ENCODE assay signal across 17 cellular contexts in genomic region chr17:51231999-51232398, GRCh38.
"Had no signal": no experiment of that assay in that cellular context is flagged by ENCODE, and none has a peak within 500 bp of the region (broad histone marks: within the 10 kb centered on the region; RNA-seq: fewer than 3 reads in every experiment).

No MANE protein-coding gene starts in this region.

- ATAC-seq: activated T-cell treated with anti-CD3 and anti-CD28 coated beads, Interleukin-2, amount 50 U/mL, for 4 hours had no signal

- H3K4me1 Mint-ChIP-seq: mesothelial cell of epicardium, neural crest cell had no signal

- H3K9me3 ChIP-seq: adrenal gland, colonic mucosa, esophagus muscularis mucosa, ovary, transverse colon had no signal

- H3K4me1 ChIP-seq: colonic mucosa, transverse colon had no signal

- H3K9me3 Mint-ChIP-seq: activated CD4-positive, alpha-beta memory T cell treated with anti-CD3 and anti-CD28 coated beads, Interleukin-2, amount 10 ng/mL, durations not matched to agents 7 days and 5 days; activated naive CD4-positive, alpha-beta T cell treated with anti-CD3 and anti-CD28 coated beads, Interleukin-2, amount 50 U/mL, for 24 hours; activated T-cell treated with anti-CD3 and anti-CD28 coated beads, Interleukin-2, amount 50 U/mL, for 4 hours; neural crest cell had no signal

- H3K4me3 Mint-ChIP-seq: activated CD4-positive, alpha-beta memory T cell treated with anti-CD3 and anti-CD28 coated beads, Interleukin-2, amount 10 ng/mL, durations not matched to agents 7 days and 5 days; activated naive CD4-positive, alpha-beta T cell treated with anti-CD3 and anti-CD28 coated beads, Interleukin-2, amount 50 U/mL, for 24 hours; activated T-cell treated with anti-CD3 and anti-CD28 coated beads, Interleukin-2, amount 50 U/mL, for 4 hours; mesothelial cell of epicardium; neural crest cell had no signal

- H3K27me3 Mint-ChIP-seq: activated CD4-positive, alpha-beta memory T cell treated with anti-CD3 and anti-CD28 coated beads, Interleukin-2, amount 10 ng/mL, durations not matched to agents 7 days and 5 days; activated naive CD4-positive, alpha-beta T cell treated with anti-CD3 and anti-CD28 coated beads, Interleukin-2, amount 50 U/mL, for 24 hours had no signal

- H3K27me3 ChIP-seq: adrenal gland, colonic mucosa, esophagus muscularis mucosa, ovary, transverse colon had no signal

- DNase-seq: activated CD4-positive, alpha-beta memory T cell treated with anti-CD3 and anti-CD28 coated beads, Interleukin-2, amount 10 ng/mL, durations not matched to agents 7 days and 5 days; activated effector memory CD4-positive, alpha-beta T cell treated with anti-CD3 and anti-CD28 coated beads, Interleukin-2, amount 50 U/mL, for 16 hours; activated T-cell treated with anti-CD3 and anti-CD28 coated beads, Interleukin-2, amount 50 U/mL, for 4 hours; adrenal gland; colonic mucosa; glutamatergic neuron; hypothalamus; ovary; stimulated activated CD4-positive, alpha-beta T cell treated with anti-CD3 and anti-CD28 coated beads, Interleukin-2, amount 100 ng/mL, for 48 hours; stimulated activated naive CD4-positive, alpha-beta T cell; T-helper 9 cell; transverse colon had no signal

- H3K4me3 ChIP-seq: adrenal gland, colonic mucosa, esophagus muscularis mucosa, lung, ovary, transverse colon had no signal

- H3K36me3 ChIP-seq: adrenal gland, colonic mucosa, esophagus muscularis mucosa, ovary had no signal

- H3K27ac ChIP-seq: adrenal gland, colonic mucosa, esophagus muscularis mucosa, ovary, transverse colon had no signal

- H3K27ac Mint-ChIP-seq: activated CD4-positive, alpha-beta memory T cell treated with anti-CD3 and anti-CD28 coated beads, Interleukin-2, amount 10 ng/mL, durations not matched to agents 7 days and 5 days; activated naive CD4-positive, alpha-beta T cell treated with anti-CD3 and anti-CD28 coated beads, Interleukin-2, amount 50 U/mL, for 24 hours; mesothelial cell of epicardium had no signal
